9 cellular contexts compared by ENCODE assay signal in the genomic region with DNA sequence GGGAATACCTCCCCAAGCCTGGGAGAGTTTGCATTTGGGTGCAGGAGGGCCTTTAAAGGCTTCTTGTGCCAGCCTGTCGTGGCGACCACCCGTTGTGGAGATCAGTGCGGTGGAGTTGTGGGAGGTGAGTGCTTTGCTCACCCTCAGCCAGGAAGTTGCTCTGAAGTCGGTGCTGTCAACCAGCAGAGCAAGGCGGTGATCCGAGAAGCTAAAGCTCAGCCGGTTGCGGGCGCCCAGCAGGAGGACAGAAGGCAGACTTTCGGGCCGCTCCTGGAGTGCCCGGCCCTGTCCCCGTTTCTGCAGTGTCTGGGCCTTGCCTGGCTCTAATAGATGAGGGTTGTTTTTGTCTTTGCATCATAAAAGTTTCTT. TPM values are rescaled to one million over a fixed set of nuclear protein-coding genes. Genes with fewer than 3 reads are reported as not detected.
DNase-seq lines count a peak whose midpoint lies in the region; ATAC-seq and TF ChIP-seq lines count a peak whose summit lies in the region.
"Had no signal": no experiment of that assay in that cellular context is flagged by ENCODE, and none has a peak within 500 bp of the region (broad histone marks: within the 10 kb centered on the region; RNA-seq: fewer than 3 reads in every experiment).

No MANE protein-coding gene starts in this region.

- POLR2A ChIA-PET in OCI-LY7 (lab: Charles Lee) = no interaction called here

- H3K4me3 ChIP-seq in OCI-LY7 (ENCODE audit: low read depth, low read length, poor library complexity, severe bottlenecking) = peak overlapping the region; percentile 99
- H3K4me3 ChIP-seq in colonic mucosa = peak overlapping the region; percentile 75

- no peaks in the 10 kb centered on the region for H3K27me3 Mint-ChIP-seq in naive B cell

- peaks cover 26% of the 10 kb centered on the region; the same call in 1 of the 2 replicates for H4K20me1 ChIP-seq in OCI-LY7 (ENCODE audit: insufficient read depth, low read length)

- H3K9me3 ChIP-seq in OCI-LY7 (ENCODE audit: low read length) (no peaks in the 10 kb centered on the region; the same call in 1 of the 2 replicates), colonic mucosa (no peaks in the 10 kb centered on the region)

- H3K36me3 Mint-ChIP-seq in naive B cell = peaks cover 5 to 7% of the 10 kb centered on the region in 2 donors

- BruUV-seq in OCI-LY7 (replicated peaks; lab: Mats Ljungman, UMichigan) = no TSS peak

- H3K27ac ChIP-seq in OCI-LY7 (ENCODE audit: low read depth, low read length, poor library complexity, severe bottlenecking) (peak overlapping the region; percentile 62), colonic mucosa (no peak overlapping the region), caudate nucleus (ENCODE audit: low read depth, low read length) (no peak overlapping the region)

- peak in 1 of 2 donors; percentile 11 for ATAC-seq in naive B cell (ENCODE audit: low read depth in 2 of 2)
- ATAC-seq in HG02852 (IDR thresholded peaks at IDR 0.05; ENCODE audit: unreplicated experiment) = no peak
- no peak for ATAC-seq in HG03280 (IDR thresholded peaks at IDR 0.05; ENCODE audit: unreplicated experiment)

- H3K9me2 ChIP-seq in OCI-LY7 (ENCODE audit: insufficient read depth, low read length) = no peaks in the 10 kb centered on the region

- H3K4me3 Mint-ChIP-seq in naive B cell = peak overlapping the region; percentile 94 to 99 (median 98)

- no peak overlapping the region for H2AFZ ChIP-seq in OCI-LY7 (ENCODE audit: low read length)

- peaks cover 35 to 51% (median 40%) of the 10 kb centered on the region in 3 donors for H3K4me1 Mint-ChIP-seq in naive B cell

- H3K4me1 ChIP-seq in OCI-LY7 (ENCODE audit: insufficient read depth, low read length, poor library complexity, severe bottlenecking) (peaks cover 17% of the 10 kb centered on the region), colonic mucosa (peaks cover 11% of the 10 kb centered on the region)

- DNase-seq in EH (ENCODE audit: low read depth) (peak; percentile 25), OCI-LY7 (ENCODE audit: low spot score) (peak; percentile 71), colonic mucosa (no peak), naive B cell (peak; percentile 37), inferior parietal cortex (ENCODE audit: extremely low spot score) (no peak), caudate nucleus (lab: John Stamatoyannopoulos, UW) (no peak)

- H3K27ac Mint-ChIP-seq in naive B cell = peak overlapping the region; percentile 96 to 100 (median 96)

- CTCF ChIA-PET in OCI-LY7 (lab: Charles Lee; ENCODE audit: unreplicated experiment) = no interaction called here

- peak overlapping the region; percentile 79 to 92 for H3K9ac ChIP-seq in colonic mucosa (ENCODE audit: low read depth in 2 of 2, low read length in 2 of 2)

- TF ChIP-seq CTCF in OCI-LY7 (conservative IDR thresholded peaks at IDR 0.05; ENCODE audit: low read length) = no peak
- no peak for TF ChIP-seq CTCF in colonic mucosa (IDR thresholded peaks at IDR 0.05)

- H3K36me3 ChIP-seq in OCI-LY7 (ENCODE audit: insufficient read depth, low read length) (peaks cover 58% of the 10 kb centered on the region), colonic mucosa (peaks cover 5% of the 10 kb centered on the region)

- peaks cover 53% of the 10 kb centered on the region for H3K79me2 ChIP-seq in OCI-LY7 (ENCODE audit: insufficient read depth, low read depth, low read length)

- H3K27me3 ChIP-seq in colonic mucosa = no peaks in the 10 kb centered on the region

- H3K9me3 Mint-ChIP-seq in naive B cell = no peaks in the 10 kb centered on the region

- intact Hi-C loops in OCI-LY7 (cut with micrococcal nuclease; ENCODE audit: unreplicated experiment) = no loop called here
- intact Hi-C loops in colonic mucosa (cut with DNase I) = no loop called here

- peak overlapping the region; percentile 82 for H3K4me2 ChIP-seq in OCI-LY7 (ENCODE audit: low read length)

RNA-seq across cellular contexts. Expression of gene UBE2I, which starts 1.4 kb away (rescaled TPM):
- 122 and 126 TPM in 2 replicates for total RNA-seq in OCI-LY7 (2014; rRNA removed; shearing (Covaris generic))
- total RNA-seq in OCI-LY7 (2022) = 323 and 349 TPM in 2 replicates
- 100 to 1,000 TPM; 101 to 143 TPM for total RNA-seq in colonic mucosa
- polyA plus RNA-seq in naive B cell (ENCODE audit: low read depth in 6 of 6) = 100 to 1,000 TPM in 5 of 6 donors, 10 to 100 TPM in 1; 99.5 to 121 (median 114) TPM

RNA-seq across cellular contexts. Expression of gene BAIAP3, which starts 22.6 kb away (rescaled TPM):
- total RNA-seq in OCI-LY7 (2014; rRNA removed; shearing (Covaris generic)) = 2.9 and 6.3 TPM in 2 replicates
- total RNA-seq in OCI-LY7 (2022) = 2.4 and 3.2 TPM in 2 replicates
- 1 to 10 TPM; 5.5 to 9.8 TPM for total RNA-seq in colonic mucosa
- polyA plus RNA-seq in naive B cell (ENCODE audit: low read depth in 6 of 6) = 1 to 10 TPM in 1 of 6 donors, under 1 TPM in 4, not detected in 1; 0.20 to 1.3 (median 0.67) TPM

RNA-seq across cellular contexts. Expression of gene TSR3, which starts 40.9 kb away (rescaled TPM):
- 75.8 and 99.4 TPM in 2 replicates for total RNA-seq in OCI-LY7 (2014; rRNA removed; shearing (Covaris generic))
- total RNA-seq in OCI-LY7 (2022) = 43.5 and 47.2 TPM in 2 replicates
- 10 to 100 TPM; 39.6 to 74.4 TPM for total RNA-seq in colonic mucosa
- 100 to 1,000 TPM in 3 of 6 donors, 10 to 100 TPM in 3; 87.9 to 103 (median 99.1) TPM for polyA plus RNA-seq in naive B cell (ENCODE audit: low read depth in 6 of 6)

RNA-seq across cellular contexts. Expression of gene GNPTG, which starts 40.9 kb away (rescaled TPM):
- 21.3 and 22.5 TPM in 2 replicates for total RNA-seq in OCI-LY7 (2014; rRNA removed; shearing (Covaris generic))
- total RNA-seq in OCI-LY7 (2022) (24.1 and 26.6 TPM in 2 replicates), colonic mucosa (10 to 100 TPM; 48.2 to 59.1 TPM)
- polyA plus RNA-seq in naive B cell (ENCODE audit: low read depth in 6 of 6) = 10 to 100 TPM; 39.7 to 52.1 (median 44.6) TPM

RNA-seq across cellular contexts. Expression of gene TPSD1, which starts 54.9 kb away (rescaled TPM):
- not detected in 2 replicates for total RNA-seq in OCI-LY7 (2014; rRNA removed; shearing (Covaris generic))
- total RNA-seq in OCI-LY7 (2022) (not detected in 2 replicates), colonic mucosa (under 1 TPM; 0.19 to 0.64 TPM)
- polyA plus RNA-seq in naive B cell (ENCODE audit: low read depth in 6 of 6) = not detected
- total RNA-seq: NCI-H460 had no signal

Comparison
In these comparisons a context has a peak if more than half of its experiments do, and no peak if none do; other contexts are left out.
1. DNase-seq: peak in EH (single experiment), OCI-LY7 (single experiment) and naive B cell (single experiment); none in colonic mucosa (single experiment), inferior parietal cortex (single experiment) and caudate nucleus (0 of 61).